Comparison of ENCODE assay signal across 10 cellular contexts in the genomic region with DNA sequence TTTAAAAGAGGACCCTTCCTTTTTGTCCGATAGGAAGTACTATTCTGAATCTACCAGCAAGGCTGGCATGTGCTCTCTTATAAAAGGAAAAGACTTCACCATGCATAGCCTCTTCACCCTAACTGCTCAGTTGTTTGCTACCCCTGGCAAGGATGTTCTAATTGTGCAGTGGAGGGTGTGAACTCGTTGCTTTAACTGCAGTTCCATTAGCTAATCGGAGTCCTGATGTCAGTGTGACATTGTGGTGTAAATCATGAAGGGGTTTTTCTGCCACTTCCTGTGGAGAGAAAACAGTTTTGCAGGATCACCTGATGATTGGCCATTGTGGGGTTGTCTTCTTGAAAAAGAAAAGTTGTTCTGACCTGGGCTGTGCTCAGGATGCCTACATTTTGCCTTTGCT.
A peak's percentile ranks its signal among the peaks of the same experiment; 100 is the strongest.
DNase-seq lines count a peak whose midpoint lies in the region; ATAC-seq and TF ChIP-seq lines count a peak whose summit lies in the region.
"Had no signal": no experiment of that assay in that cellular context is flagged by ENCODE, and none has a peak within 500 bp of the region (broad histone marks: within the 10 kb centered on the region; RNA-seq: fewer than 3 reads in every experiment).

No MANE protein-coding gene starts in this region.

- H3K4me2 ChIP-seq in DOHH2 (ENCODE audit: low read length), result peak overlapping the region; percentile 8; the same call in 1 of the 2 replicates
- peak overlapping the region; percentile 40 for H3K4me2 ChIP-seq in Loucy (ENCODE audit: low read depth, low read length, poor library complexity, severe bottlenecking)

- H4K20me1 ChIP-seq in DOHH2 (ENCODE audit: control insufficient read depth, insufficient read depth, low read depth, low read length) (no peaks in the 10 kb centered on the region), Loucy (ENCODE audit: insufficient read depth, low read length, poor library complexity, severe bottlenecking) (no peaks in the 10 kb centered on the region)

- peak; percentile 71 for ATAC-seq in GM18909 (IDR thresholded peaks at IDR 0.05; ENCODE audit: poor library complexity, unreplicated experiment)

- H3K9me3 ChIP-seq in DOHH2 (ENCODE audit: control insufficient read depth, insufficient read depth, low read length) (no peaks in the 10 kb centered on the region), Loucy (ENCODE audit: insufficient read depth, low read depth, low read length) (no peaks in the 10 kb centered on the region)

- TF ChIP-seq CTCF in DOHH2 (IDR thresholded peaks at IDR 0.05; ENCODE audit: low read depth, low read length, poor library complexity, severe bottlenecking) (no peak), Loucy (conservative IDR thresholded peaks at IDR 0.05; ENCODE audit: low read length) (no peak)

- no peaks in the 10 kb centered on the region for H3F3A ChIP-seq in DOHH2 (ENCODE audit: control insufficient read depth, insufficient read depth)
- H3F3A ChIP-seq in Loucy (ENCODE audit: low read depth), result no peaks in the 10 kb centered on the region

- no peaks in the 10 kb centered on the region for H3K9me2 ChIP-seq in DOHH2 (replicated peaks; ENCODE audit: control insufficient read depth, low read length)
- no peaks in the 10 kb centered on the region for H3K9me2 ChIP-seq in Loucy (replicated peaks; ENCODE audit: low read depth, low read length)

- no peak overlapping the region for H3K27ac ChIP-seq in DOHH2 (ENCODE audit: low read depth, low read length)

- DNase-seq in iPS DF 4.7 (ENCODE audit: extremely low read depth, low spot score) (peak; percentile 46), NCI-H2107 treated with DMSO at 0.1 percent for 48 hours (lab: John Stamatoyannopoulos, UW; ENCODE audit: unreplicated experiment) (no peak), AG08396 (ENCODE audit: low spot score) (no peak), retina (no peak), NCI-H1930 (lab: John Stamatoyannopoulos, UW) (no peak)
- DNase-seq: NCI-H774; stimulated activated CD4-positive, alpha-beta T cell treated with anti-CD3 and anti-CD28 coated beads, Interleukin-12 subunit alpha, Interleukin-12 subunit beta, amount 100 ng/mL, for 4 hours had no signal

- no peaks in the 10 kb centered on the region for H3K79me2 ChIP-seq in DOHH2 (ENCODE audit: control insufficient read depth, low read length)
- H3K79me2 ChIP-seq in Loucy (ENCODE audit: insufficient read depth, low read length), result no peaks in the 10 kb centered on the region

- H3K4me3 ChIP-seq in DOHH2 (ENCODE audit: low read length) (no peak overlapping the region), Loucy (ENCODE audit: low read length, poor library complexity, severe bottlenecking) (peak overlapping the region; percentile 8)

- peaks cover 21% of the 10 kb centered on the region for H3K4me1 ChIP-seq in DOHH2 (ENCODE audit: control insufficient read depth, low read length)
- H3K4me1 ChIP-seq in Loucy (ENCODE audit: insufficient read depth, low read length, poor library complexity, severe bottlenecking), result peaks cover 42% of the 10 kb centered on the region

- H3K27me3 ChIP-seq in DOHH2 (ENCODE audit: control insufficient read depth, low read length) (no peaks in the 10 kb centered on the region), Loucy (ENCODE audit: insufficient read depth, low read length, poor library complexity, severe bottlenecking) (no peaks in the 10 kb centered on the region)

- H2AFZ ChIP-seq in Loucy (ENCODE audit: low read length), result peak overlapping the region; percentile 47

- H3K9ac ChIP-seq in Loucy (ENCODE audit: low read depth, low read length, poor library complexity, severe bottlenecking), result no peak overlapping the region

- H3K36me3 ChIP-seq in DOHH2 (ENCODE audit: control insufficient read depth, low read length) (no peaks in the 10 kb centered on the region), Loucy (ENCODE audit: insufficient read depth, low read length) (no peaks in the 10 kb centered on the region)
